ENCODE assay signal across 2 cellular contexts in the genomic region with DNA sequence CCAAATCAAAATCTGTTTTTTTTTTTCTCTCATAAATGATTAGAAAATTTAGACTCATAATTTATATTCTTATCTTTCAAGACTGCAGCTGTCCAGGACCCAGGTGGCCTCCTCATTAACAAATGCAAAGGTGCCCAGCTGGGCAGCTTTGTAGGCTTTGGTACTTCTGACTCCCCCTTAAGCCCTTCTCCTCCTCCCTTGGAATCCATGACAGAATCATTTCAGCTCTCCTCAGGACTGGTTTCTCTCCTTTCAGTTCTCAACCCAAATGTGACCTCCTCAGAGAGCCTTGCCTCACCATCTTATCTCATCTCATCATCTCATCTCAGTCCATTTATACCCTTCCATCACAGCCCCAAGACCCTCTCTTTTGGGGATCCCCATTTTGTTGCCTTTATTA.
TF ChIP-seq lines count a peak whose summit lies in the region.

No MANE protein-coding gene starts in this region.

TF ChIP-seq in GM23338, 12 proteins besides CTCF, POLR2A, EP300 and RAD21 (continued from another document):
- TF ChIP-seq, protein P1, sequence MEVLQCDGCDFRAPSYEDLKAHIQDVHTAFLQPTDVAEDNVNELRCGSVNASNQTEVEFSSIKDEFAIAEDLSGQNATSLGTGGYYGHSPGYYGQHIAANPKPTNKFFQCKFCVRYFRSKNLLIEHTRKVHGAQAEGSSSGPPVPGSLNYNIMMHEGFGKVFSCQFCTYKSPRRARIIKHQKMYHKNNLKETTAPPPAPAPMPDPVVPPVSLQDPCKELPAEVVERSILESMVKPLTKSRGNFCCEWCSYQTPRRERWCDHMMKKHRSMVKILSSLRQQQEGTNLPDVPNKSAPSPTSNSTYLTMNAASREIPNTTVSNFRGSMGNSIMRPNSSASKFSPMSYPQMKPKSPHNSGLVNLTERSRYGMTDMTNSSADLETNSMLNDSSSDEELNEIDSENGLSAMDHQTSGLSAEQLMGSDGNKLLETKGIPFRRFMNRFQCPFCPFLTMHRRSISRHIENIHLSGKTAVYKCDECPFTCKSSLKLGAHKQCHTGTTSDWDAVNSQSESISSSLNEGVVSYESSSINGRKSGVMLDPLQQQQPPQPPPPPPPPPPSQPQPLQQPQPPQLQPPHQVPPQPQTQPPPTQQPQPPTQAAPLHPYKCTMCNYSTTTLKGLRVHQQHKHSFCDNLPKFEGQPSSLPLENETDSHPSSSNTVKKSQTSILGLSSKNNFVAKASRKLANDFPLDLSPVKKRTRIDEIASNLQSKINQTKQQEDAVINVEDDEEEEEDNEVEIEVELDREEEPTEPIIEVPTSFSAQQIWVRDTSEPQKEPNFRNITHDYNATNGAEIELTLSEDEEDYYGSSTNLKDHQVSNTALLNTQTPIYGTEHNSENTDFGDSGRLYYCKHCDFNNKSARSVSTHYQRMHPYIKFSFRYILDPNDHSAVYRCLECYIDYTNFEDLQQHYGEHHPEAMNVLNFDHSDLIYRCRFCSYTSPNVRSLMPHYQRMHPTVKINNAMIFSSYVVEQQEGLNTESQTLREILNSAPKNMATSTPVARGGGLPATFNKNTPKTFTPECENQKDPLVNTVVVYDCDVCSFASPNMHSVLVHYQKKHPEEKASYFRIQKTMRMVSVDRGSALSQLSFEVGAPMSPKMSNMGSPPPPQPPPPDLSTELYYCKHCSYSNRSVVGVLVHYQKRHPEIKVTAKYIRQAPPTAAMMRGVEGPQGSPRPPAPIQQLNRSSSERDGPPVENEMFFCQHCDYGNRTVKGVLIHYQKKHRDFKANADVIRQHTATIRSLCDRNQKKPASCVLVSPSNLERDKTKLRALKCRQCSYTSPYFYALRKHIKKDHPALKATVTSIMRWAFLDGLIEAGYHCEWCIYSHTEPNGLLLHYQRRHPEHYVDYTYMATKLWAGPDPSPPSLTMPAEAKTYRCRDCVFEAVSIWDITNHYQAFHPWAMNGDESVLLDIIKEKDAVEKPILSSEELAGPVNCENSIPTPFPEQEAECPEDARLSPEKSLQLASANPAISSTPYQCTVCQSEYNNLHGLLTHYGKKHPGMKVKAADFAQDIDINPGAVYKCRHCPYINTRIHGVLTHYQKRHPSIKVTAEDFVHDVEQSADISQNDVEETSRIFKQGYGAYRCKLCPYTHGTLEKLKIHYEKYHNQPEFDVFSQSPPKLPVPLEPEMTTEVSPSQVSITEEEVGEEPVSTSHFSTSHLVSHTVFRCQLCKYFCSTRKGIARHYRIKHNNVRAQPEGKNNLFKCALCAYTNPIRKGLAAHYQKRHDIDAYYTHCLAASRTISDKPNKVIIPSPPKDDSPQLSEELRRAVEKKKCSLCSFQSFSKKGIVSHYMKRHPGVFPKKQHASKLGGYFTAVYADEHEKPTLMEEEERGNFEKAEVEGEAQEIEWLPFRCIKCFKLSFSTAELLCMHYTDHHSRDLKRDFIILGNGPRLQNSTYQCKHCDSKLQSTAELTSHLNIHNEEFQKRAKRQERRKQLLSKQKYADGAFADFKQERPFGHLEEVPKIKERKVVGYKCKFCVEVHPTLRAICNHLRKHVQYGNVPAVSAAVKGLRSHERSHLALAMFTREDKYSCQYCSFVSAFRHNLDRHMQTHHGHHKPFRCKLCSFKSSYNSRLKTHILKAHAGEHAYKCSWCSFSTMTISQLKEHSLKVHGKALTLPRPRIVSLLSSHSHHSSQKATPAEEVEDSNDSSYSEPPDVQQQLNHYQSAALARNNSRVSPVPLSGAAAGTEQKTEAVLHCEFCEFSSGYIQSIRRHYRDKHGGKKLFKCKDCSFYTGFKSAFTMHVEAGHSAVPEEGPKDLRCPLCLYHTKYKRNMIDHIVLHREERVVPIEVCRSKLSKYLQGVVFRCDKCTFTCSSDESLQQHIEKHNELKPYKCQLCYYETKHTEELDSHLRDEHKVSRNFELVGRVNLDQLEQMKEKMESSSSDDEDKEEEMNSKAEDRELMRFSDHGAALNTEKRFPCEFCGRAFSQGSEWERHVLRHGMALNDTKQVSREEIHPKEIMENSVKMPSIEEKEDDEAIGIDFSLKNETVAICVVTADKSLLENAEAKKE (CRISPR knock-in tag; IDR thresholded peaks at IDR 0.05), result peak; percentile 79; the same call in 1 of the 2 replicates
- TF ChIP-seq, protein P2, sequence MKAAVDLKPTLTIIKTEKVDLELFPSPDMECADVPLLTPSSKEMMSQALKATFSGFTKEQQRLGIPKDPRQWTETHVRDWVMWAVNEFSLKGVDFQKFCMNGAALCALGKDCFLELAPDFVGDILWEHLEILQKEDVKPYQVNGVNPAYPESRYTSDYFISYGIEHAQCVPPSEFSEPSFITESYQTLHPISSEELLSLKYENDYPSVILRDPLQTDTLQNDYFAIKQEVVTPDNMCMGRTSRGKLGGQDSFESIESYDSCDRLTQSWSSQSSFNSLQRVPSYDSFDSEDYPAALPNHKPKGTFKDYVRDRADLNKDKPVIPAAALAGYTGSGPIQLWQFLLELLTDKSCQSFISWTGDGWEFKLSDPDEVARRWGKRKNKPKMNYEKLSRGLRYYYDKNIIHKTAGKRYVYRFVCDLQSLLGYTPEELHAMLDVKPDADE (IDR thresholded peaks at IDR 0.05), result no peak
- no peak for TF ChIP-seq EZH2 (IDR thresholded peaks at IDR 0.05; ENCODE audit: low read depth, unreplicated experiment)
TF ChIP-seq in GM23338: peak in this region for 1.

TF ChIP-seq in H1, 55 proteins besides CTCF, POLR2A, EP300 and RAD21 (continued from another document):
- TF ChIP-seq CREB1 (IDR thresholded peaks at IDR 0.05), result no peak
- TF ChIP-seq SUZ12 (IDR thresholded peaks at IDR 0.05; ENCODE audit: low read length), result no peak
- no peak for TF ChIP-seq BRCA1 (IDR thresholded peaks at IDR 0.05; ENCODE audit: low read depth, low read length)
- TF ChIP-seq, protein P3, sequence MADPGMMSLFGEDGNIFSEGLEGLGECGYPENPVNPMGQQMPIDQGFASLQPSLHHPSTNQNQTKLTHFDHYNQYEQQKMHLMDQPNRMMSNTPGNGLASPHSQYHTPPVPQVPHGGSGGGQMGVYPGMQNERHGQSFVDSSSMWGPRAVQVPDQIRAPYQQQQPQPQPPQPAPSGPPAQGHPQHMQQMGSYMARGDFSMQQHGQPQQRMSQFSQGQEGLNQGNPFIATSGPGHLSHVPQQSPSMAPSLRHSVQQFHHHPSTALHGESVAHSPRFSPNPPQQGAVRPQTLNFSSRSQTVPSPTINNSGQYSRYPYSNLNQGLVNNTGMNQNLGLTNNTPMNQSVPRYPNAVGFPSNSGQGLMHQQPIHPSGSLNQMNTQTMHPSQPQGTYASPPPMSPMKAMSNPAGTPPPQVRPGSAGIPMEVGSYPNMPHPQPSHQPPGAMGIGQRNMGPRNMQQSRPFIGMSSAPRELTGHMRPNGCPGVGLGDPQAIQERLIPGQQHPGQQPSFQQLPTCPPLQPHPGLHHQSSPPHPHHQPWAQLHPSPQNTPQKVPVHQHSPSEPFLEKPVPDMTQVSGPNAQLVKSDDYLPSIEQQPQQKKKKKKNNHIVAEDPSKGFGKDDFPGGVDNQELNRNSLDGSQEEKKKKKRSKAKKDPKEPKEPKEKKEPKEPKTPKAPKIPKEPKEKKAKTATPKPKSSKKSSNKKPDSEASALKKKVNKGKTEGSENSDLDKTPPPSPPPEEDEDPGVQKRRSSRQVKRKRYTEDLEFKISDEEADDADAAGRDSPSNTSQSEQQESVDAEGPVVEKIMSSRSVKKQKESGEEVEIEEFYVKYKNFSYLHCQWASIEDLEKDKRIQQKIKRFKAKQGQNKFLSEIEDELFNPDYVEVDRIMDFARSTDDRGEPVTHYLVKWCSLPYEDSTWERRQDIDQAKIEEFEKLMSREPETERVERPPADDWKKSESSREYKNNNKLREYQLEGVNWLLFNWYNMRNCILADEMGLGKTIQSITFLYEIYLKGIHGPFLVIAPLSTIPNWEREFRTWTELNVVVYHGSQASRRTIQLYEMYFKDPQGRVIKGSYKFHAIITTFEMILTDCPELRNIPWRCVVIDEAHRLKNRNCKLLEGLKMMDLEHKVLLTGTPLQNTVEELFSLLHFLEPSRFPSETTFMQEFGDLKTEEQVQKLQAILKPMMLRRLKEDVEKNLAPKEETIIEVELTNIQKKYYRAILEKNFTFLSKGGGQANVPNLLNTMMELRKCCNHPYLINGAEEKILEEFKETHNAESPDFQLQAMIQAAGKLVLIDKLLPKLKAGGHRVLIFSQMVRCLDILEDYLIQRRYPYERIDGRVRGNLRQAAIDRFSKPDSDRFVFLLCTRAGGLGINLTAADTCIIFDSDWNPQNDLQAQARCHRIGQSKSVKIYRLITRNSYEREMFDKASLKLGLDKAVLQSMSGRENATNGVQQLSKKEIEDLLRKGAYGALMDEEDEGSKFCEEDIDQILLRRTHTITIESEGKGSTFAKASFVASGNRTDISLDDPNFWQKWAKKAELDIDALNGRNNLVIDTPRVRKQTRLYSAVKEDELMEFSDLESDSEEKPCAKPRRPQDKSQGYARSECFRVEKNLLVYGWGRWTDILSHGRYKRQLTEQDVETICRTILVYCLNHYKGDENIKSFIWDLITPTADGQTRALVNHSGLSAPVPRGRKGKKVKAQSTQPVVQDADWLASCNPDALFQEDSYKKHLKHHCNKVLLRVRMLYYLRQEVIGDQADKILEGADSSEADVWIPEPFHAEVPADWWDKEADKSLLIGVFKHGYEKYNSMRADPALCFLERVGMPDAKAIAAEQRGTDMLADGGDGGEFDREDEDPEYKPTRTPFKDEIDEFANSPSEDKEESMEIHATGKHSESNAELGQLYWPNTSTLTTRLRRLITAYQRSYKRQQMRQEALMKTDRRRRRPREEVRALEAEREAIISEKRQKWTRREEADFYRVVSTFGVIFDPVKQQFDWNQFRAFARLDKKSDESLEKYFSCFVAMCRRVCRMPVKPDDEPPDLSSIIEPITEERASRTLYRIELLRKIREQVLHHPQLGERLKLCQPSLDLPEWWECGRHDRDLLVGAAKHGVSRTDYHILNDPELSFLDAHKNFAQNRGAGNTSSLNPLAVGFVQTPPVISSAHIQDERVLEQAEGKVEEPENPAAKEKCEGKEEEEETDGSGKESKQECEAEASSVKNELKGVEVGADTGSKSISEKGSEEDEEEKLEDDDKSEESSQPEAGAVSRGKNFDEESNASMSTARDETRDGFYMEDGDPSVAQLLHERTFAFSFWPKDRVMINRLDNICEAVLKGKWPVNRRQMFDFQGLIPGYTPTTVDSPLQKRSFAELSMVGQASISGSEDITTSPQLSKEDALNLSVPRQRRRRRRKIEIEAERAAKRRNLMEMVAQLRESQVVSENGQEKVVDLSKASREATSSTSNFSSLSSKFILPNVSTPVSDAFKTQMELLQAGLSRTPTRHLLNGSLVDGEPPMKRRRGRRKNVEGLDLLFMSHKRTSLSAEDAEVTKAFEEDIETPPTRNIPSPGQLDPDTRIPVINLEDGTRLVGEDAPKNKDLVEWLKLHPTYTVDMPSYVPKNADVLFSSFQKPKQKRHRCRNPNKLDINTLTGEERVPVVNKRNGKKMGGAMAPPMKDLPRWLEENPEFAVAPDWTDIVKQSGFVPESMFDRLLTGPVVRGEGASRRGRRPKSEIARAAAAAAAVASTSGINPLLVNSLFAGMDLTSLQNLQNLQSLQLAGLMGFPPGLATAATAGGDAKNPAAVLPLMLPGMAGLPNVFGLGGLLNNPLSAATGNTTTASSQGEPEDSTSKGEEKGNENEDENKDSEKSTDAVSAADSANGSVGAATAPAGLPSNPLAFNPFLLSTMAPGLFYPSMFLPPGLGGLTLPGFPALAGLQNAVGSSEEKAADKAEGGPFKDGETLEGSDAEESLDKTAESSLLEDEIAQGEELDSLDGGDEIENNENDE (IDR thresholded peaks at IDR 0.05; ENCODE audit: insufficient replicate concordance, low read length), result no peak
- no peak for TF ChIP-seq YY1 (IDR thresholded peaks at IDR 0.05; ENCODE audit: low read depth, low read length)
- TF ChIP-seq RNF2 (IDR thresholded peaks at IDR 0.05; ENCODE audit: borderline replicate concordance, low read depth, low read length, missing control alignments, poor library complexity, severe bottlenecking), result no peak
- no peak for TF ChIP-seq CHD1 (IDR thresholded peaks at IDR 0.05; ENCODE audit: low read depth, low read length)
- no peak for TF ChIP-seq SIRT6 (IDR thresholded peaks at IDR 0.05; ENCODE audit: low read length)
- no peak for TF ChIP-seq KDM5A (IDR thresholded peaks at IDR 0.05; ENCODE audit: low read length)
- no peak for TF ChIP-seq NANOG (IDR thresholded peaks at IDR 0.05; ENCODE audit: insufficient read depth, low read depth, low read length, poor library complexity, severe bottlenecking)
